Comparison of ENCODE assay signal across 10 cellular contexts in genomic region chr14:105860615-105861580, GRCh38.
DNase-seq lines count a peak whose midpoint lies in the region; ATAC-seq and TF ChIP-seq lines count a peak whose summit lies in the region.
"Had no signal": no experiment of that assay in that cellular context is flagged by ENCODE, and none has a peak within 500 bp of the region (broad histone marks: within the 10 kb centered on the region; RNA-seq: fewer than 3 reads in every experiment).

No MANE protein-coding gene starts in this region.

- H3K36me3 ChIP-seq in MM.1S (replicated peaks; ENCODE audit: insufficient read depth, low read length) (peaks cover 17% of the 10 kb centered on the region), ascending aorta (no peaks in the 10 kb centered on the region)

- peaks cover 53% of the 10 kb centered on the region for H3K79me2 ChIP-seq in MM.1S (ENCODE audit: low read length)

- intact Hi-C loops in ascending aorta (cut with DNase I) (no loop called here), posterior cingulate gyrus (cut with DNase I) (no loop called here)

- no peaks in the 10 kb centered on the region for H3K9me2 ChIP-seq in MM.1S (replicated peaks; ENCODE audit: insufficient read depth, low read length)
- H3K9me2 ChIP-seq: SK-N-SH had no signal

- no peaks in the 10 kb centered on the region for H3K4me1 ChIP-seq in MM.1S (ENCODE audit: low read length)
- H3K4me1 ChIP-seq in ascending aorta: no peaks in the 10 kb centered on the region

- H3K27me3 ChIP-seq in MM.1S (replicated peaks; ENCODE audit: insufficient read depth, low read length): no peaks in the 10 kb centered on the region
- H3K27me3 ChIP-seq in ascending aorta: no peaks in the 10 kb centered on the region

- peak overlapping the region; percentile 100 for H3K9ac ChIP-seq in MM.1S (ENCODE audit: low read length)
- H3K9ac ChIP-seq: SK-N-SH had no signal

- H3K27ac ChIP-seq in MM.1S (ENCODE audit: low read length) (peak overlapping the region; percentile 100), ascending aorta (no peak overlapping the region)

- no peak overlapping the region for H2AFZ ChIP-seq in MM.1S (ENCODE audit: low read length)

- TF ChIP-seq CTCF in GM10266 (IDR thresholded peaks at IDR 0.05; ENCODE audit: control insufficient read depth, insufficient read depth, low read depth, missing control alignments) (no peak), MM.1S (IDR thresholded peaks at IDR 0.05; ENCODE audit: low read length) (no peak), ascending aorta (IDR thresholded peaks at IDR 0.05) (no peak)

- no peaks in the 10 kb centered on the region for H4K20me1 ChIP-seq in MM.1S (ENCODE audit: insufficient read depth, low read length)

- H3K4me3 ChIP-seq in MM.1S (ENCODE audit: low read length) (peak overlapping the region; percentile 96), ascending aorta (no peak overlapping the region)

- DNase-seq in GM10266 (ENCODE audit: extremely low spot score) (peak; percentile 1), MM.1S (peak; percentile 6), ascending aorta (ENCODE audit: low spot score in 2 of 2) (peak; percentile 3 to 55), posterior cingulate gyrus (peak in 8 of 10 donors; percentile 1 to 85 (median 12)), NCI-H345 (lab: John Stamatoyannopoulos, UW) (no peak), putamen (ENCODE audit: low spot score) (no peak)
- DNase-seq: DMS 273 treated with DMSO at 0.1 percent for 48 hours, SK-N-SH had no signal

- H3K9me3 ChIP-seq in MM.1S (replicated peaks; ENCODE audit: insufficient read depth, low read length) (no peaks in the 10 kb centered on the region), ascending aorta (no peaks in the 10 kb centered on the region)

- H3K4me2 ChIP-seq in MM.1S (ENCODE audit: low read depth, low read length): peak overlapping the region; percentile 60; the same call in 1 of the 2 replicates
- H3K4me2 ChIP-seq: SK-N-SH had no signal

- no peak for ATAC-seq in GM18520 (IDR thresholded peaks at IDR 0.05; ENCODE audit: unreplicated experiment)
- no peak for ATAC-seq in GM21515 (IDR thresholded peaks at IDR 0.05; ENCODE audit: unreplicated experiment)

- peaks cover 34% of the 10 kb centered on the region for H3F3A ChIP-seq in MM.1S (ENCODE audit: insufficient read depth, low read length)

Comparison
In these comparisons a context has a peak if more than half of its experiments do, and no peak if none do; other contexts are left out.
1. DNase-seq: peak in GM10266 (single experiment), MM.1S (single experiment), ascending aorta (2 of 2) and posterior cingulate gyrus (8 of 10); none in NCI-H345 (single experiment) and putamen (single experiment).